In the genomic region with DNA sequence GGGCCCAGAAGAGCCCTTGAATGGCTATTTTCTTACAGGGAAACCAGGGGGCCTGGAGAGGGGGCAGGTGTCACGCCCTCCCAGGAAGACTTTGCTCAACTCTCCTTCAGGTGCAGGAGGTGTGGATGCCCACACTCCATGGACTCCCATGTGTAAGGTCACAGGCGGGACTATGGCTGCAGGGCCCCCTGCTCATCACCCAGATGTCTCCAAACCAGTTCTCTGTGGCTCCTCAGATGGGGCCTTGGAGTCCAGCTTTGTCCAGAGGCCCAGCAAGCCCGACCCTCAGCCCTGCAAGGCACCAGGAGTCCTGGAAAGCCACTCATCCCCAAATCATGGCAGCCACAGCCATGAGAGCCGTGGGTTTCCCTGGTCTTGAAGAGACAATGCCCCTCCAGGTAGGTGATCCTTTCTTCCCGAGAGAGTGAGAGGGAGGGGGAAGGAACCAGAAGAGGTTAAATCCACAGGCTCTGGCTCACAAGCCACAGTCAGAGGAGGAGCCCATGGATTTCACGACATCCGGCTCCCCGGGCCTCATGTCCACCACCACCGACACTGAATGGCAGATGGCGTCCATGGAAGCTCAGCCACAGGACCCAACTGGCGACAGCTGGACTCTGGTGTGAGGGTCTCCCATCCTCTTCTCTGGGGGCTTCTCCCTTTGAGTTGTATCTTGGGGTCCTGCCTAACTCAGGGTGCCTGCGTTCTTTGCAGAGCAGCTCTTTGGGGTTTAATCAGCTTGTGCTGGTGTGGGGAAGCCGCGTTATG, we compare ENCODE assay signal across 28 cellular contexts.
A peak's percentile ranks its signal among the peaks of the same experiment; 100 is the strongest.
DNase-seq lines count a peak whose midpoint lies in the region; FAIRE-seq and TF ChIP-seq lines count a peak whose summit lies in the region.
"Had no signal": no experiment of that assay in that cellular context is flagged by ENCODE, and none has a peak within 500 bp of the region (broad histone marks: within the 10 kb centered on the region; RNA-seq: fewer than 3 reads in every experiment).

No MANE protein-coding gene starts in this region.

- no peak overlapping the region for H3K27ac ChIP-seq in sigmoid colon
- H3K27ac ChIP-seq in small intestine (ENCODE audit: low read depth in 1 of 2, low read length in 1 of 2): no peak overlapping the region
- H3K27ac ChIP-seq: BLaER1 treated with 17β-estradiol and CSF1 and Interleukin-3, amounts not matched to agents 10 nM and 100 nM; body of pancreas; gastrocnemius medialis; hepatocyte had no signal

- no peaks in the 10 kb centered on the region for H3K27me3 ChIP-seq in H7 (ENCODE audit: control insufficient read depth, insufficient read depth, low read length)
- H3K27me3 ChIP-seq in sigmoid colon: peaks cover 0 to 50% (median 0%) of the 10 kb centered on the region in 3 donors
- H3K27me3 ChIP-seq in small intestine (ENCODE audit: control insufficient read depth in 2 of 2, insufficient read depth in 2 of 2, low read length in 2 of 2): no peaks in the 10 kb centered on the region
- H3K27me3 ChIP-seq: BLaER1 treated with 17β-estradiol and CSF1 and Interleukin-3, amounts not matched to agents 10 nM and 100 nM; body of pancreas; gastrocnemius medialis; hepatocyte had no signal

- TF ChIP-seq CTCF in CD14-positive monocyte (IDR thresholded peaks at IDR 0.05) (no peak), sigmoid colon (IDR thresholded peaks at IDR 0.05) (no peak)

- peaks cover 0 to 3% (median 2%) of the 10 kb centered on the region in 3 donors for H3K27me3 Mint-ChIP-seq in CD14-positive monocyte (ENCODE audit: low read depth in 3 of 3)
- H3K27me3 Mint-ChIP-seq: stimulated activated naive CD8-positive, alpha-beta T cell treated with anti-CD3 and anti-CD28 coated beads, Interleukin-15, Interleukin-2, amounts not matched to agents 100 ng/mL and 50 ng/mL, for 24 hours had no signal

- H3K4me3 Mint-ChIP-seq in CD14-positive monocyte: no peak overlapping the region
- H3K4me3 Mint-ChIP-seq: natural killer cell treated with Interleukin-12 subunit alpha and Interleukin-12 subunit beta and Interleukin-15 and Interleukin-18, amount 100 ng/mL, for 72 hours; stimulated activated naive CD8-positive, alpha-beta T cell treated with anti-CD3 and anti-CD28 coated beads, Interleukin-15, Interleukin-2, amounts not matched to agents 100 ng/mL and 50 ng/mL, for 24 hours; T-helper 2 cell treated with Interferon-gamma antibody and Interleukin-4, amounts not matched to agents 5 μg/mL and 100 μg/mL, for 36 hours had no signal

- WGBS in sigmoid colon, 2 donors: 69 to 78% methylated on average over 14 of the region's 14 CpGs
- WGBS in small intestine, 3 donors: 65 to 75% (median 69%) methylated on average over 14 of the region's 14 CpGs

- no peak overlapping the region for H3K27ac Mint-ChIP-seq in CD14-positive monocyte
- H3K27ac Mint-ChIP-seq: natural killer cell treated with Interleukin-12 subunit alpha and Interleukin-12 subunit beta and Interleukin-15 and Interleukin-18, amount 100 ng/mL, for 72 hours; stimulated activated naive CD8-positive, alpha-beta T cell treated with anti-CD3 and anti-CD28 coated beads, Interleukin-15, Interleukin-2, amounts not matched to agents 100 ng/mL and 50 ng/mL, for 24 hours; T-helper 2 cell treated with Interferon-gamma antibody and Interleukin-4, amounts not matched to agents 5 μg/mL and 100 μg/mL, for 36 hours had no signal

- H3K9me3 Mint-ChIP-seq in CD14-positive monocyte: peaks cover 0 to 4% (median 2%) of the 10 kb centered on the region in 7 donors
- H3K9me3 Mint-ChIP-seq: natural killer cell treated with Interleukin-12 subunit alpha and Interleukin-12 subunit beta and Interleukin-15 and Interleukin-18, amount 100 ng/mL, for 72 hours; stimulated activated naive CD8-positive, alpha-beta T cell treated with anti-CD3 and anti-CD28 coated beads, Interleukin-15, Interleukin-2, amounts not matched to agents 100 ng/mL and 50 ng/mL, for 24 hours; T-helper 2 cell treated with Interferon-gamma antibody and Interleukin-4, amounts not matched to agents 5 μg/mL and 100 μg/mL, for 36 hours had no signal

- no peaks in the 10 kb centered on the region for H3K36me3 ChIP-seq in H7 (replicated peaks; ENCODE audit: control insufficient read depth, insufficient read depth, low read length)
- no peaks in the 10 kb centered on the region for H3K36me3 ChIP-seq in sigmoid colon
- no peaks in the 10 kb centered on the region for H3K36me3 ChIP-seq in small intestine (ENCODE audit: control insufficient read depth in 2 of 2, insufficient read depth in 2 of 2, low read length in 2 of 2)
- H3K36me3 ChIP-seq: BLaER1 treated with 17β-estradiol and CSF1 and Interleukin-3, amounts not matched to agents 10 nM and 100 nM; gastrocnemius medialis had no signal

- no peak for FAIRE-seq in small intestine (lab: Jason Lieb, UNC)
- FAIRE-seq: endothelial cell of umbilical vein, GM12892, RCC 7860 had no signal

- DNase-seq in CD14-positive monocyte (ENCODE audit: low spot score) (peak; percentile 28), H7 (peak; percentile 11), ecto neural progenitor cell (ENCODE audit: low spot score) (peak; percentile 16), sigmoid colon (peak; percentile 48), NCI-H526 (lab: John Stamatoyannopoulos, UW) (no peak), COLO829 (ENCODE audit: low spot score) (no peak), small intestine (no peak)
- DNase-seq: activated CD4-positive, alpha-beta T cell treated with anti-CD3 and anti-CD28 coated beads for 48 hours; activated naive CD4-positive, alpha-beta T cell treated with Interleukin-2 at 50 U/mL for 16 hours; cerebellar nuclear complex; DMS53; gastrocnemius medialis; Karpas-422; NCI-H1417 treated with DMSO at 0.1 percent for 48 hours; NCI-H2081 treated with DMSO at 0.1 percent for 48 hours; NCI-H226; NCI-H774; stimulated activated CD8-positive, alpha-beta memory T cell treated with anti-CD3 and anti-CD28 coated beads, Interleukin-4, amount 100 ng/mL, for 48 hours had no signal

- no peaks in the 10 kb centered on the region for H3K4me1 Mint-ChIP-seq in CD14-positive monocyte

- TF ChIP-seq POLR2A in sigmoid colon (IDR thresholded peaks at IDR 0.05): no peak

- intact Hi-C loops in CD14-positive monocyte (cut with micrococcal nuclease) (no loop called here), sigmoid colon (cut with DNase I) (no loop called here)

- TF ChIP-seq EP300 in sigmoid colon (IDR thresholded peaks at IDR 0.05): no peak

- H3K9me3 ChIP-seq in sigmoid colon: no peaks in the 10 kb centered on the region
- no peaks in the 10 kb centered on the region for H3K9me3 ChIP-seq in small intestine (ENCODE audit: control insufficient read depth, low read depth)
- H3K9me3 ChIP-seq: BLaER1 treated with 17β-estradiol and CSF1 and Interleukin-3, amounts not matched to agents 10 nM and 100 nM; body of pancreas; Caco-2; gastrocnemius medialis had no signal

- no peaks in the 10 kb centered on the region for H3K36me3 Mint-ChIP-seq in CD14-positive monocyte
- H3K36me3 Mint-ChIP-seq: natural killer cell treated with Interleukin-12 subunit alpha and Interleukin-12 subunit beta and Interleukin-15 and Interleukin-18, amount 100 ng/mL, for 72 hours had no signal

- H3K4me3 ChIP-seq in H7 (ENCODE audit: insufficient read depth, low read depth, low read length) (no peak overlapping the region), sigmoid colon (no peak overlapping the region), small intestine (ENCODE audit: low read depth in 1 of 2, low read length in 2 of 2) (no peak overlapping the region)
- H3K4me3 ChIP-seq: BLaER1 treated with 17β-estradiol and CSF1 and Interleukin-3, amounts not matched to agents 10 nM and 100 nM; body of pancreas; gastrocnemius medialis; hepatocyte had no signal

- H3K4me1 ChIP-seq in sigmoid colon (no peaks in the 10 kb centered on the region), small intestine (ENCODE audit: control insufficient read depth in 2 of 2, insufficient read depth in 1 of 2, low read depth in 1 of 2, low read length in 1 of 2) (no peaks in the 10 kb centered on the region)
- H3K4me1 ChIP-seq: BLaER1 treated with 17β-estradiol and CSF1 and Interleukin-3, amounts not matched to agents 10 nM and 100 nM; body of pancreas; Caco-2; gastrocnemius medialis had no signal

Comparison
In these comparisons a context has a peak if more than half of its experiments do, and no peak if none do; other contexts are left out.
1. DNase-seq: peak in CD14-positive monocyte (single experiment), H7 (single experiment), ecto neural progenitor cell (single experiment) and sigmoid colon (single experiment); none in NCI-H526 (0 of 2), COLO829 (single experiment) and small intestine (single experiment).